22 cellular contexts compared by ENCODE assay signal in the genomic region with DNA sequence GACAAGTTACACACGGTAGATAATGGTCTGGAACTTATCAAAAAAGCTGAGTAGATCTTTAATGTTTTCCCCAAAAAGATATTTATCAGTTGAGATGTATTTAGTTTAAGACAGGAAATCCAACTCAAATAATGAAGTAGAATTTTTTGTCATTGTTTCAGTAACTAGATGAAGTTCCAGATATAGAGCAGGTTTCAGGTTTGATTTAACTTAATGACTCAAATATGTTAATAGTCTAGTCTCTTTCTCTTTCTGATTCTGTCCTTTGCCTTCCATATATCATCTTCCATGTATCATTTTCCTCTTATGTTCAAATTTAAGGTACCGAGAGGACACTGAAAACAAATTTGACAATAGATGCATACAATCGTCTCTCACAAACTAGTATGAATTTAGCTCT. TPM values are rescaled to one million over a fixed set of nuclear protein-coding genes. Genes with fewer than 3 reads are reported as not detected.
A peak's percentile ranks its signal among the peaks of the same experiment; 100 is the strongest.
DNase-seq lines count a peak whose midpoint lies in the region; ATAC-seq lines count a peak whose summit lies in the region.
"Had no signal": no experiment of that assay in that cellular context is flagged by ENCODE, and none has a peak within 500 bp of the region (broad histone marks: within the 10 kb centered on the region; RNA-seq: fewer than 3 reads in every experiment).

No MANE protein-coding gene starts in this region.

- intact Hi-C loops in activated naive CD4-positive, alpha-beta T cell treated with anti-CD3 and anti-CD28 coated beads for 36 hours (cut with micrococcal nuclease): loop anchor here (1.0 kb wide), 3 partner anchors 25 to 140 kb away; no protein-coding TSS in a partner anchor

- CTCF ChIA-PET in activated naive CD4-positive, alpha-beta T cell treated with anti-CD3 and anti-CD28 coated beads for 36 hours (lab: Charles Lee): interaction anchor here (0.6 to 1.2 kb wide), 2 partner anchors 25 to 584 kb away, joined by 3 to 4 read pairs; no protein-coding TSS in a partner anchor

- H3K9me3 Mint-ChIP-seq in activated naive CD4-positive, alpha-beta T cell treated with anti-CD3 and anti-CD28 coated beads, Interleukin-2, amount 50 U/mL, for 24 hours: peaks cover 9% of the 10 kb centered on the region
- H3K9me3 Mint-ChIP-seq in activated naive CD4-positive, alpha-beta T cell treated with anti-CD3 and anti-CD28 coated beads for 36 hours: peaks cover 22% of the 10 kb centered on the region
- peaks cover 22% of the 10 kb centered on the region for H3K9me3 Mint-ChIP-seq in activated naive CD8-positive, alpha-beta T cell (ENCODE audit: low read depth)

- peaks cover 11% of the 10 kb centered on the region for H3K36me3 Mint-ChIP-seq in activated naive CD4-positive, alpha-beta T cell treated with anti-CD3 and anti-CD28 coated beads, Interleukin-2, amount 50 U/mL, for 24 hours
- peaks cover 9% of the 10 kb centered on the region for H3K36me3 Mint-ChIP-seq in activated naive CD4-positive, alpha-beta T cell treated with anti-CD3 and anti-CD28 coated beads for 36 hours (ENCODE audit: low read depth)
- H3K36me3 Mint-ChIP-seq in activated naive CD8-positive, alpha-beta T cell: peaks cover 9% of the 10 kb centered on the region

- no peaks in the 10 kb centered on the region for H3K27me3 Mint-ChIP-seq in activated naive CD4-positive, alpha-beta T cell treated with anti-CD3 and anti-CD28 coated beads, Interleukin-2, amount 50 U/mL, for 24 hours
- H3K27me3 Mint-ChIP-seq in activated naive CD4-positive, alpha-beta T cell treated with anti-CD3 and anti-CD28 coated beads for 36 hours (ENCODE audit: low read depth): no peaks in the 10 kb centered on the region
- no peaks in the 10 kb centered on the region for H3K27me3 Mint-ChIP-seq in activated naive CD8-positive, alpha-beta T cell

- DNase-seq in activated naive CD4-positive, alpha-beta T cell treated with anti-CD3 and anti-CD28 coated beads for 36 hours: no peak
- DNase-seq in AG08395 (ENCODE audit: low spot score) (no peak), NCI-H82 (lab: John Stamatoyannopoulos, UW) (no peak)
- DNase-seq: Caco-2; CD4-positive, alpha-beta memory T cell; DMS 273 treated with DMSO at 0.1 percent for 48 hours; DMS79 treated with DMSO at 0.1 percent for 48 hours; Karpas-422; MV-4-11; NCI-H1105 treated with DMSO at 0.1 percent for 48 hours; NCI-H2029 treated with DMSO at 0.1 percent for 48 hours; NCI-H2171; NCI-H345; NCI-H524; NCI-H774; SIG-M5 had no signal

- H3K27ac Mint-ChIP-seq in activated naive CD4-positive, alpha-beta T cell treated with anti-CD3 and anti-CD28 coated beads, Interleukin-2, amount 50 U/mL, for 24 hours: peak overlapping the region; percentile 90
- H3K27ac Mint-ChIP-seq in activated naive CD4-positive, alpha-beta T cell treated with anti-CD3 and anti-CD28 coated beads for 36 hours: no peak overlapping the region
- peak overlapping the region; percentile 82 for H3K27ac Mint-ChIP-seq in activated naive CD8-positive, alpha-beta T cell
- H3K27ac Mint-ChIP-seq: GM23338 had no signal

- H3K4me3 Mint-ChIP-seq in activated naive CD4-positive, alpha-beta T cell treated with anti-CD3 and anti-CD28 coated beads, Interleukin-2, amount 50 U/mL, for 24 hours: peak overlapping the region; percentile 39
- no peak overlapping the region for H3K4me3 Mint-ChIP-seq in activated naive CD4-positive, alpha-beta T cell treated with anti-CD3 and anti-CD28 coated beads for 36 hours
- peak overlapping the region; percentile 14 for H3K4me3 Mint-ChIP-seq in activated naive CD8-positive, alpha-beta T cell
- H3K4me3 Mint-ChIP-seq: CD4-positive, alpha-beta memory T cell; GM23338 had no signal

- peak; percentile 64 for ATAC-seq in HG02884 (IDR thresholded peaks at IDR 0.05; ENCODE audit: unreplicated experiment)
- ATAC-seq in HG03565 (IDR thresholded peaks at IDR 0.05; ENCODE audit: unreplicated experiment): no peak
- ATAC-seq: GM23338, Panc1 had no signal

- H3K4me1 Mint-ChIP-seq in activated naive CD4-positive, alpha-beta T cell treated with anti-CD3 and anti-CD28 coated beads, Interleukin-2, amount 50 U/mL, for 24 hours: peaks cover 57% of the 10 kb centered on the region
- peaks cover 45% of the 10 kb centered on the region for H3K4me1 Mint-ChIP-seq in activated naive CD4-positive, alpha-beta T cell treated with anti-CD3 and anti-CD28 coated beads for 36 hours (ENCODE audit: low read depth)
- peaks cover 49% of the 10 kb centered on the region for H3K4me1 Mint-ChIP-seq in activated naive CD8-positive, alpha-beta T cell (ENCODE audit: low read depth)

RNA-seq across cellular contexts. Expression of gene DOCK10, which starts 23.6 kb away (rescaled TPM):
- total RNA-seq in activated naive CD4-positive, alpha-beta T cell treated with anti-CD3 and anti-CD28 coated beads for 36 hours: 100 to 1,000 TPM; 123 to 137 TPM
- total RNA-seq: Caco-2 had no signal
